21 cellular contexts compared by ENCODE assay signal in genomic region chr16:57701759-57702371, GRCh38. TPM values are rescaled to one million over a fixed set of nuclear protein-coding genes. Genes with fewer than 3 reads are reported as not detected.
"Had no signal": no experiment of that assay in that cellular context is flagged by ENCODE, and none has a peak within 500 bp of the region (broad histone marks: within the 10 kb centered on the region; RNA-seq: fewer than 3 reads in every experiment).

No MANE protein-coding gene starts in this region.

- H3K4me1 Mint-ChIP-seq: memory B cell, T-cell had no signal

- H3K27me3 ChIP-seq: neutrophil, stomach, tibial artery, vagina had no signal

- H3K27ac ChIP-seq: neutrophil, SK-N-MC, stomach, tibial artery, vagina had no signal

- ATAC-seq: activated T-cell treated with anti-CD3 and anti-CD28 coated beads, Interleukin-2, amount 50 U/mL, for 72 hours; left colon; T-cell had no signal

- H3K4me3 ChIP-seq: SK-N-MC, stomach, tibial artery, vagina had no signal

- H3K9me3 ChIP-seq: neutrophil, stomach, tibial artery, vagina had no signal

- H3K36me3 Mint-ChIP-seq: T-cell had no signal

- DNase-seq: activated CD4-positive, alpha-beta memory T cell treated with anti-CD3 and anti-CD28 coated beads, Interleukin-2, amount 10 ng/mL, durations not matched to agents 7 days and 5 days; activated CD8-positive, alpha-beta memory T cell treated with anti-CD3 and anti-CD28 coated beads, Interleukin-2, amount 50 U/mL, for 4 hours; activated gamma-delta T cell treated with Interleukin-2 at 50 U/mL for 16 hours; activated naive CD8-positive, alpha-beta T cell treated with anti-CD3 and anti-CD28 coated beads, Interleukin-2, amount 10 ng/mL, durations not matched to agents 7 days and 5 days; activated T-cell treated with anti-CD3 and anti-CD28 coated beads, Interleukin-2, amount 50 U/mL, for 72 hours; dermis blood vessel endothelial cell; endodermal cell; left colon; stimulated activated CD4-positive, alpha-beta T cell treated with anti-CD3 and anti-CD28 coated beads, Interleukin-15, amount 100 ng/mL, for 24 hours; stimulated activated CD4-positive, alpha-beta T cell treated with anti-CD3 and anti-CD28 coated beads, Interleukin-4, amount 100 ng/mL, for 4 hours; stomach; T-cell; T1000; tibial artery had no signal

- H3K4me3 Mint-ChIP-seq: activated CD4-positive, alpha-beta memory T cell treated with anti-CD3 and anti-CD28 coated beads, Interleukin-2, amount 10 ng/mL, durations not matched to agents 7 days and 5 days; activated naive CD8-positive, alpha-beta T cell treated with anti-CD3 and anti-CD28 coated beads, Interleukin-2, amount 10 ng/mL, durations not matched to agents 7 days and 5 days; activated T-cell treated with anti-CD3 and anti-CD28 coated beads, Interleukin-2, amount 50 U/mL, for 72 hours; endodermal cell; memory B cell; T-cell had no signal

- H3K36me3 ChIP-seq: neutrophil, stomach, tibial artery, vagina had no signal

- H3K9me3 Mint-ChIP-seq: activated CD4-positive, alpha-beta memory T cell treated with anti-CD3 and anti-CD28 coated beads, Interleukin-2, amount 10 ng/mL, durations not matched to agents 7 days and 5 days; endodermal cell; T-cell had no signal

- H3K27ac Mint-ChIP-seq: activated CD4-positive, alpha-beta memory T cell treated with anti-CD3 and anti-CD28 coated beads, Interleukin-2, amount 10 ng/mL, durations not matched to agents 7 days and 5 days; activated naive CD8-positive, alpha-beta T cell treated with anti-CD3 and anti-CD28 coated beads, Interleukin-2, amount 10 ng/mL, durations not matched to agents 7 days and 5 days; activated T-cell treated with anti-CD3 and anti-CD28 coated beads, Interleukin-2, amount 50 U/mL, for 72 hours; endodermal cell; memory B cell; T-cell had no signal

- H3K4me1 ChIP-seq: tibial artery, vagina had no signal

RNA-seq across cellular contexts. Expression of gene DRC7, which starts 7.3 kb away (rescaled TPM):
- total RNA-seq: activated CD4-positive, alpha-beta memory T cell treated with anti-CD3 and anti-CD28 coated beads, Interleukin-2, amount 10 ng/mL, durations not matched to agents 7 days and 5 days; dermis blood vessel endothelial cell; glomerular endothelial cell; left colon; skeletal muscle tissue; stomach; T-cell; vagina had no signal

RNA-seq across cellular contexts. Expression of gene ADGRG3, which starts 33.8 kb away (rescaled TPM):
- total RNA-seq: activated CD4-positive, alpha-beta memory T cell treated with anti-CD3 and anti-CD28 coated beads, Interleukin-2, amount 10 ng/mL, durations not matched to agents 7 days and 5 days; activated naive CD8-positive, alpha-beta T cell treated with anti-CD3 and anti-CD28 coated beads, Interleukin-2, amount 10 ng/mL, durations not matched to agents 7 days and 5 days; endodermal cell; pulmonary artery endothelial cell had no signal
